22 cellular contexts compared by ENCODE assay signal in the genomic region with DNA sequence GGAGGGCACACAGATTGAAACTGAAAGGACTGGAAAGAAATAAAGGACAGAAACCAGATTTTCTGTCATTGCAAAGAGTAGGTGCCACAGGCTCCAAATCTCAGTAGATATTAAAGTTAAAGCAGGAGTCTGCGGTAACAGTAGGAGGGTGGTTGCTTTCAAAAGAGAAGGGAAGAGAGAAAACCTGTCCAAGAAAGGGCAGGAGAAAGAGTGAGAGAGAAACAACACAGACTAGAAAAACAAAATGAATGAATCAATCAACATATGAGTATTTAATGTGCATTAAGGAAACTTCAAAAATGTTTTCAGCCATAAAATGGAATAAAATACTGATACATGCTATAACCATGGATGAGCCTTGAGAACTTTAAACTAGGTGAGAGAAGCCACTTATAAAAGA.
DNase-seq lines count a peak whose midpoint lies in the region; ATAC-seq and TF ChIP-seq lines count a peak whose summit lies in the region.
"Had no signal": no experiment of that assay in that cellular context is flagged by ENCODE, and none has a peak within 500 bp of the region (broad histone marks: within the 10 kb centered on the region; RNA-seq: fewer than 3 reads in every experiment).

No MANE protein-coding gene starts in this region.

- H2BK120ac ChIP-seq in neuronal stem cell (ENCODE audit: low read depth, low read length) = no peak overlapping the region

- no CpG with 5 or more reads among the region's 1 CpG for WGBS in neuronal stem cell (ENCODE audit: extremely low coverage in 2 of 2, insufficient read length in 2 of 2, insufficient replicate concordance in 1 of 2), 2 donors

- no peak for TF ChIP-seq POLR2A in uterus (IDR thresholded peaks at IDR 0.05)

- H3K27me3 ChIP-seq in right atrium auricular region (no peaks in the 10 kb centered on the region), endocrine pancreas (ENCODE audit: control insufficient read depth, insufficient read depth, low read length) (no peaks in the 10 kb centered on the region), uterus (no peaks in the 10 kb centered on the region), neuronal stem cell (ENCODE audit: control insufficient read depth in 3 of 3, insufficient read depth in 3 of 3, low read depth in 1 of 3, low read length in 3 of 3) (peaks cover 2 to 51% (median 23%) of the 10 kb centered on the region in 3 experiments)
- H3K27me3 ChIP-seq: BE2C, Peyer's patch, SJCRH30 had no signal

- peak overlapping the region in 1 of 2 donors; percentile 82 for H3K27ac Mint-ChIP-seq in natural killer cell
- H3K27ac Mint-ChIP-seq: activated naive CD8-positive, alpha-beta T cell treated with anti-CD3 and anti-CD28 coated beads, Interleukin-2, amount 50 U/mL, for 24 hours; endodermal cell; T-cell had no signal

- ATAC-seq in Right ventricle myocardium inferior (no peak), natural killer cell (no peak)
- ATAC-seq: activated naive CD8-positive, alpha-beta T cell treated with anti-CD3 and anti-CD28 coated beads, Interleukin-2, amount 50 U/mL, for 24 hours; T-cell had no signal

- H2AK5ac ChIP-seq in neuronal stem cell (ENCODE audit: low read depth, low read length) = no peak overlapping the region

- H3K4me1 Mint-ChIP-seq in natural killer cell = peaks cover 11 to 20% of the 10 kb centered on the region in 2 donors

- H3K4me2 ChIP-seq in neuronal stem cell (ENCODE audit: insufficient read depth, low read length, poor library complexity, severe bottlenecking) = no peak overlapping the region
- H3K4me2 ChIP-seq: KMS-11 had no signal

- H3K27ac ChIP-seq in right atrium auricular region (peak overlapping the region; percentile 97 to 100), uterus (peak overlapping the region; percentile 92 to 96), neuronal stem cell (replicated peaks; ENCODE audit: low read length) (no peak overlapping the region)
- H3K27ac ChIP-seq: KMS-11, SJCRH30 had no signal

- H3K36me3 ChIP-seq in right atrium auricular region (no peaks in the 10 kb centered on the region), endocrine pancreas (ENCODE audit: control insufficient read depth, insufficient read depth, low read length) (no peaks in the 10 kb centered on the region), uterus (no peaks in the 10 kb centered on the region), neuronal stem cell (replicated peaks in 1 of 2; ENCODE audit: control insufficient read depth in 2 of 2, insufficient read depth in 2 of 2, low read length in 2 of 2) (no peaks in the 10 kb centered on the region)
- H3K36me3 ChIP-seq: BE2C, Peyer's patch, SJCRH30 had no signal

- H3K14ac ChIP-seq in neuronal stem cell (ENCODE audit: low read length) = no peak overlapping the region

- peaks cover 0 to 13% of the 10 kb centered on the region in 2 donors for H3K4me1 ChIP-seq in right atrium auricular region
- no peaks in the 10 kb centered on the region for H3K4me1 ChIP-seq in endocrine pancreas (ENCODE audit: control insufficient read depth, insufficient read depth, low read length)
- peaks cover 4% of the 10 kb centered on the region in 2 donors for H3K4me1 ChIP-seq in uterus
- peaks cover 4 to 5% of the 10 kb centered on the region in 2 donors for H3K4me1 ChIP-seq in neuronal stem cell (ENCODE audit: control insufficient read depth in 2 of 2, insufficient read depth in 1 of 2, low read depth in 1 of 2, low read length in 2 of 2)
- H3K4me1 ChIP-seq: SJCRH30 had no signal

- no peak overlapping the region for H3K18ac ChIP-seq in neuronal stem cell (ENCODE audit: low read length)

- peak overlapping the region; percentile 4 for H3K4me3 Mint-ChIP-seq in natural killer cell

- no peak overlapping the region for H4K8ac ChIP-seq in neuronal stem cell (ENCODE audit: low read depth, low read length)

- H3K9me3 ChIP-seq in right atrium auricular region (no peaks in the 10 kb centered on the region), endocrine pancreas (ENCODE audit: control insufficient read depth, low read length) (no peaks in the 10 kb centered on the region), uterus (no peaks in the 10 kb centered on the region), neuronal stem cell (replicated peaks in 1 of 2; ENCODE audit: control insufficient read depth in 2 of 2, insufficient read depth in 1 of 2, low read depth in 1 of 2, low read length in 2 of 2) (no peaks in the 10 kb centered on the region)
- H3K9me3 ChIP-seq: BE2C, Peyer's patch, SJCRH30 had no signal

- H3K4me3 ChIP-seq in right atrium auricular region = peak overlapping the region; percentile 41 to 59
- peak overlapping the region; percentile 0 for H3K4me3 ChIP-seq in endocrine pancreas (ENCODE audit: control insufficient read depth, insufficient read depth, low read length)
- no peak overlapping the region for H3K4me3 ChIP-seq in uterus
- no peak overlapping the region for H3K4me3 ChIP-seq in neuronal stem cell (ENCODE audit: low read length in 2 of 2)

- H4K91ac ChIP-seq in neuronal stem cell (ENCODE audit: low read depth, low read length, poor library complexity) = no peak overlapping the region

- no peaks in the 10 kb centered on the region for H3K36me3 Mint-ChIP-seq in natural killer cell
- H3K36me3 Mint-ChIP-seq: T-cell had no signal

- peaks cover 37 to 67% of the 10 kb centered on the region in 2 donors for H3K27me3 Mint-ChIP-seq in natural killer cell (ENCODE audit: low read depth in 2 of 2)

- intact Hi-C loops in Right ventricle myocardium inferior (cut with DNase I) = loop anchor here (1.0 to 10.0 kb wide), 6 partner anchors 89 to 663 kb away; no protein-coding TSS in a partner anchor
- intact Hi-C loops in natural killer cell (cut with micrococcal nuclease) = loop anchor here (5.0 kb wide), 5 partner anchors 142 to 663 kb away; no protein-coding TSS in a partner anchor
- intact Hi-C loops in uterus (cut with DNase I; ENCODE audit: low total_unique reads) = loop anchor here (10.0 kb wide), 1 partner anchor 396 kb away; the partner anchor contains the start of gene GATA6

- H3K9ac ChIP-seq in endocrine pancreas (ENCODE audit: control insufficient read depth, insufficient read depth, low read length) (no peak overlapping the region), neuronal stem cell (ENCODE audit: low read depth, low read length, poor library complexity) (no peak overlapping the region)
- H3K9ac ChIP-seq: KMS-11 had no signal

- H2BK12ac ChIP-seq in neuronal stem cell (ENCODE audit: low read length) = no peak overlapping the region

- no peak overlapping the region for H2BK5ac ChIP-seq in neuronal stem cell (ENCODE audit: low read length)

- no peak overlapping the region for H3K23ac ChIP-seq in neuronal stem cell (ENCODE audit: low read depth, low read length, poor library complexity)

- no peaks in the 10 kb centered on the region for H3K9me3 Mint-ChIP-seq in natural killer cell
- H3K9me3 Mint-ChIP-seq: activated naive CD8-positive, alpha-beta T cell treated with anti-CD3 and anti-CD28 coated beads, Interleukin-2, amount 50 U/mL, for 24 hours; endodermal cell; T-cell had no signal

- H3K79me1 ChIP-seq in neuronal stem cell (ENCODE audit: low read depth, low read length) = no peaks in the 10 kb centered on the region

- H3K4ac ChIP-seq in neuronal stem cell (ENCODE audit: low read length) = no peak overlapping the region

- TF ChIP-seq CTCF in right atrium auricular region (IDR thresholded peaks at IDR 0.05) = no peak
- no peak for TF ChIP-seq CTCF in natural killer cell (IDR thresholded peaks at IDR 0.05)
- no peak for TF ChIP-seq CTCF in uterus (IDR thresholded peaks at IDR 0.05)

- DNase-seq in right atrium auricular region (ENCODE audit: low spot score) = no peak
- DNase-seq in Right ventricle myocardium inferior (ENCODE audit: missing footprints) = no peak
- DNase-seq in natural killer cell = no peak
- DNase-seq in uterus = no peak
- DNase-seq in cortex of kidney (lab: John Stamatoyannopoulos, UW) = no peak
- no peak for DNase-seq in NCI-H146 (lab: John Stamatoyannopoulos, UW)
- no peak for DNase-seq in neuronal stem cell (ENCODE audit: low spot score)
- DNase-seq: activated CD4-positive, alpha-beta T cell treated with anti-CD3 and anti-CD28 coated beads, Interleukin-2, amount 50 U/mL, for 48 hours; activated naive CD8-positive, alpha-beta T cell treated with anti-CD3 and anti-CD28 coated beads, Interleukin-2, amount 50 U/mL, for 24 hours; endodermal cell; head of caudate nucleus; NCI-H1436; NCI-H2171; NCI-H524; Peyer's patch; posterior cingulate gyrus; SJCRH30; stimulated activated CD8-positive, alpha-beta memory T cell treated with anti-CD3 and anti-CD28 coated beads, Interleukin-4, amount 100 ng/mL, for 48 hours; T-cell had no signal

- H2AFZ ChIP-seq in neuronal stem cell (ENCODE audit: low read length) = no peak overlapping the region

- H2BK15ac ChIP-seq in neuronal stem cell (ENCODE audit: low read length) = no peak overlapping the region

Comparison
In these comparisons a context has a peak if more than half of its experiments do, and no peak if none do; other contexts are left out.
1. H3K4me3 ChIP-seq: peak in right atrium auricular region (2 of 2) and endocrine pancreas (single experiment); none in uterus (0 of 2) and neuronal stem cell (0 of 2).